Comparison of ENCODE assay signal across 9 cellular contexts in genomic region chr10:120457431-120458172, GRCh38. TPM values are rescaled to one million over a fixed set of nuclear protein-coding genes. Genes with fewer than 3 reads are reported as not detected.
DNase-seq lines count a peak whose midpoint lies in the region; ATAC-seq and TF ChIP-seq lines count a peak whose summit lies in the region.
"Had no signal": no experiment of that assay in that cellular context is flagged by ENCODE, and none has a peak within 500 bp of the region (broad histone marks: within the 10 kb centered on the region; RNA-seq: fewer than 3 reads in every experiment).

No MANE protein-coding gene starts in this region.

- H3K27me3 Mint-ChIP-seq in CD8-positive, alpha-beta T cell (ENCODE audit: low read depth): peaks cover 24% of the 10 kb centered on the region

- H3K4me1 ChIP-seq in HUES6 (ENCODE audit: control insufficient read depth, insufficient read depth, low read length) (peaks cover 9% of the 10 kb centered on the region), lung (ENCODE audit: control insufficient read depth in 2 of 2, insufficient read depth in 2 of 2, low read length in 2 of 2) (peaks cover 0 to 8% of the 10 kb centered on the region in 2 donors), suprapubic skin (peaks cover 19% of the 10 kb centered on the region)
- no peaks in the 10 kb centered on the region for H3K4me1 ChIP-seq in CD8-positive, alpha-beta T cell (ENCODE audit: insufficient read depth, low read length)

- ATAC-seq in lung (ENCODE audit: insufficient read depth, low FRiP score) (no peak), GM18873 (IDR thresholded peaks at IDR 0.05; ENCODE audit: low FRiP score, unreplicated experiment) (no peak)
- ATAC-seq in CD8-positive, alpha-beta T cell: no peak

- H3K27ac Mint-ChIP-seq in CD8-positive, alpha-beta T cell: no peak overlapping the region

- no peak for TF ChIP-seq CTCF in cardiac fibroblast (IDR thresholded peaks at IDR 0.05; ENCODE audit: low read depth, low read length)
- TF ChIP-seq CTCF in lung (IDR thresholded peaks at IDR 0.05; ENCODE audit: control extremely low read depth, extremely low read depth): no peak
- no peak for TF ChIP-seq CTCF in suprapubic skin (IDR thresholded peaks at IDR 0.05)
- TF ChIP-seq CTCF in CD8-positive, alpha-beta T cell (IDR thresholded peaks at IDR 0.05): no peak

- peak overlapping the region; percentile 74 for H3K4me3 ChIP-seq in HUES6 (ENCODE audit: low read depth, low read length)
- peak overlapping the region; percentile 46 for H3K4me3 ChIP-seq in cardiac fibroblast (replicated peaks in 1 of 2; ENCODE audit: low read depth in 2 of 2, low read length in 2 of 2)
- no peak overlapping the region for H3K4me3 ChIP-seq in lung
- H3K4me3 ChIP-seq in suprapubic skin: peak overlapping the region; percentile 64
- no peak overlapping the region for H3K4me3 ChIP-seq in CD8-positive, alpha-beta T cell (ENCODE audit: low read depth, low read length)

- intact Hi-C loops in CD8-positive, alpha-beta T cell (cut with DNase I, micrococcal nuclease): no loop called here

- H3K4me3 Mint-ChIP-seq in CD8-positive, alpha-beta T cell: no peak overlapping the region

- H3K9me3 ChIP-seq in HUES6 (ENCODE audit: control insufficient read depth, insufficient read depth, low read depth, low read length) (no peaks in the 10 kb centered on the region), lung (ENCODE audit: control insufficient read depth in 2 of 2, insufficient read depth in 1 of 2, low read length in 1 of 2) (peaks cover 0 to 2% of the 10 kb centered on the region in 2 donors), suprapubic skin (no peaks in the 10 kb centered on the region)
- no peaks in the 10 kb centered on the region for H3K9me3 ChIP-seq in CD8-positive, alpha-beta T cell (ENCODE audit: low read length)

- TF ChIP-seq EP300 in suprapubic skin (IDR thresholded peaks at IDR 0.05): no peak

- H3K9ac ChIP-seq in HUES6 (ENCODE audit: low read length): peak overlapping the region; percentile 69

- DNase-seq in cardiac fibroblast (ENCODE audit: low read depth in 2 of 2) (no peak), lung (ENCODE audit: low spot score) (peak; percentile 25), suprapubic skin (ENCODE audit: low spot score in 2 of 2) (no peak), NCI-H1930 (lab: John Stamatoyannopoulos, UW) (no peak), NCI-H446 treated with DMSO at 0.1 percent for 48 hours (lab: John Stamatoyannopoulos, UW) (no peak)
- no peak for DNase-seq in CD8-positive, alpha-beta T cell
- DNase-seq: IMR-90 had no signal

- TF ChIP-seq POLR2A in suprapubic skin (IDR thresholded peaks at IDR 0.05): no peak

- peaks cover 77% of the 10 kb centered on the region for H3K27me3 ChIP-seq in HUES6 (ENCODE audit: control insufficient read depth, insufficient read depth, low read length)
- peaks cover 7% of the 10 kb centered on the region for H3K27me3 ChIP-seq in lung (ENCODE audit: control insufficient read depth, insufficient read depth)
- H3K27me3 ChIP-seq in suprapubic skin: peaks cover 46% of the 10 kb centered on the region
- peaks cover 3% of the 10 kb centered on the region for H3K27me3 ChIP-seq in CD8-positive, alpha-beta T cell (ENCODE audit: insufficient read depth, low read length)

- no peaks in the 10 kb centered on the region for H3K9me3 Mint-ChIP-seq in CD8-positive, alpha-beta T cell

- peaks cover 2% of the 10 kb centered on the region for H3K4me1 Mint-ChIP-seq in CD8-positive, alpha-beta T cell (ENCODE audit: low read depth)

- H3K36me3 ChIP-seq in HUES6 (ENCODE audit: control insufficient read depth, insufficient read depth, low read length) (no peaks in the 10 kb centered on the region), lung (ENCODE audit: control insufficient read depth in 2 of 2, insufficient read depth in 2 of 2, low read length in 2 of 2) (no peaks in the 10 kb centered on the region), suprapubic skin (no peaks in the 10 kb centered on the region)
- no peaks in the 10 kb centered on the region for H3K36me3 ChIP-seq in CD8-positive, alpha-beta T cell (ENCODE audit: insufficient read depth, low read length)

- H3K36me3 Mint-ChIP-seq in CD8-positive, alpha-beta T cell: no peaks in the 10 kb centered on the region

- no peak overlapping the region for H3K27ac ChIP-seq in HUES6 (ENCODE audit: low read depth, low read length)
- no peak overlapping the region for H3K27ac ChIP-seq in lung (ENCODE audit: low read depth in 1 of 2, low read length in 1 of 2)
- H3K27ac ChIP-seq in suprapubic skin: no peak overlapping the region
- H3K27ac ChIP-seq in CD8-positive, alpha-beta T cell (ENCODE audit: low read depth, low read length): no peak overlapping the region

- POLR2A ChIA-PET in CD8-positive, alpha-beta T cell (lab: Charles Lee): no interaction called here

- WGBS in lung, 2 donors: 18 to 23% methylated on average over 41 to 52 of the region's 52 CpGs
- 11% methylated on average over 28 of the region's 52 CpGs for WGBS in suprapubic skin

- CTCF ChIA-PET in CD8-positive, alpha-beta T cell (lab: Charles Lee): no interaction called here

RNA-seq across cellular contexts. Expression of gene PLPP4, which starts 0.6 kb away (rescaled TPM):
- total RNA-seq in lung (under 1 TPM in 1 of 2 donors, not detected in 1; 0.18 TPM), suprapubic skin (under 1 TPM in 1 of 4 donors, not detected in 3; 0.60 TPM)
- under 1 TPM in 1 of 2 donors, not detected in 1; 0.51 TPM for polyA plus RNA-seq in lung
- not detected for total RNA-seq in CD8-positive, alpha-beta T cell

Comparison
In these comparisons a context has a peak if more than half of its experiments do, and no peak if none do; other contexts are left out.
1. H3K4me3 ChIP-seq: peak in HUES6 (single experiment), cardiac fibroblast (2 of 2) and suprapubic skin (single experiment); none in lung (single experiment) and CD8-positive, alpha-beta T cell (single experiment).